In the genomic region with DNA sequence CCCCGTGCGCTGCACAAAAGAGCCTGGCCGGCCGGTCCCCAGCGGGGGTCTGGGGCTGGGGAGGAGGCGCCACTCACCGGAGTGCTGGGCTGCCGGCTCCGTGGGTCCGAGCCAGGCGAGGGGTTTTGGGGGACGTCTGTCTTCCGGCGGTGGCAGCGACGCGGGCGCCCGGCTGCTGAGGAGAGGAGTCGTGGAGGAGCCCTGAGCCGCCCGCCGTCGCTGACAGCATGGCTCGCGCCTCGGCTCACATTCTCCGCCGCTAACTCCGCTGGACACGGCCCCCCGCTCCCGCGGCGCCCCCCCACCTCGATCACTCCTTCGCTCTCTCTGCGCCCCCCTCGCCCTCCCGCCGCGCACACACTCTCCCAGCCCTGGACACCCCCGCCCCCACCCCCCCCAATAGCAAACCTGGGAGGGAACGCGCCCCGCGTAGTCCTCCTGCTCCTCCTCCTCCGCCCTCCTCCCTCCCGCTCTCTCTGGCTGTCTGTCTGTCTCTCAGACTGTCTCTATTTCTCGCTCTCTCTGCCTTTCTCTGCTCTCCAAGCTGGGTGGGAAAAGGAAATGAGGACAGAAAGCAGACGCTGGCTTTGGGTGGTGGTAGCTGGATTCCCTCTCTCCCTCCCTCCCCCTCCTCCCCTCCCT, we compare ENCODE assay signal across 1 cellular context.
TF ChIP-seq lines count a peak whose summit lies in the region.

No MANE protein-coding gene starts in this region.

TF ChIP-seq in K562, 482 proteins besides CTCF, POLR2A, EP300 and RAD21 (continued from another document and continues in another):
- TF ChIP-seq, protein P1, sequence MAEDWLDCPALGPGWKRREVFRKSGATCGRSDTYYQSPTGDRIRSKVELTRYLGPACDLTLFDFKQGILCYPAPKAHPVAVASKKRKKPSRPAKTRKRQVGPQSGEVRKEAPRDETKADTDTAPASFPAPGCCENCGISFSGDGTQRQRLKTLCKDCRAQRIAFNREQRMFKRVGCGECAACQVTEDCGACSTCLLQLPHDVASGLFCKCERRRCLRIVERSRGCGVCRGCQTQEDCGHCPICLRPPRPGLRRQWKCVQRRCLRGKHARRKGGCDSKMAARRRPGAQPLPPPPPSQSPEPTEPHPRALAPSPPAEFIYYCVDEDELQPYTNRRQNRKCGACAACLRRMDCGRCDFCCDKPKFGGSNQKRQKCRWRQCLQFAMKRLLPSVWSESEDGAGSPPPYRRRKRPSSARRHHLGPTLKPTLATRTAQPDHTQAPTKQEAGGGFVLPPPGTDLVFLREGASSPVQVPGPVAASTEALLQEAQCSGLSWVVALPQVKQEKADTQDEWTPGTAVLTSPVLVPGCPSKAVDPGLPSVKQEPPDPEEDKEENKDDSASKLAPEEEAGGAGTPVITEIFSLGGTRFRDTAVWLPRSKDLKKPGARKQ (CRISPR knock-in tag; IDR thresholded peaks at IDR 0.05) = no peak
- TF ChIP-seq ZNF408 (CRISPR knock-in tag; IDR thresholded peaks at IDR 0.05; ENCODE audit: low read depth) (no peak), SMAD1 (IDR thresholded peaks at IDR 0.05; ENCODE audit: low read depth, low read length, partially characterized antibody) (no peak), NUFIP1 (IDR thresholded peaks at IDR 0.05; ENCODE audit: partially characterized antibody) (no peak), TOE1 (IDR thresholded peaks at IDR 0.05; ENCODE audit: borderline replicate concordance) (no peak), TOE1 (CRISPR knock-in tag; IDR thresholded peaks at IDR 0.05; ENCODE audit: borderline replicate concordance, low read depth) (no peak), POLR3G (IDR thresholded peaks at IDR 0.05; ENCODE audit: extremely low read depth, insufficient read length, insufficient replicate concordance) (no peak), SNIP1 (IDR thresholded peaks at IDR 0.05; ENCODE audit: low read depth) (peak; percentile 81; the same call in 1 of the 2 replicates), NCOR1 (IDR thresholded peaks at IDR 0.05) (no peak), ZFP30 (CRISPR knock-in tag; IDR thresholded peaks at IDR 0.05; ENCODE audit: borderline replicate concordance) (no peak), NFXL1 (CRISPR knock-in tag; IDR thresholded peaks at IDR 0.05) (no peak), POLR2H (tag; IDR thresholded peaks at IDR 0.05; ENCODE audit: low read depth) (no peak), ZBTB8A (IDR thresholded peaks at IDR 0.05; ENCODE audit: partially characterized antibody) (no peak), RFX7 (CRISPR knock-in tag; IDR thresholded peaks at IDR 0.05) (no peak), CBFA2T3 (IDR thresholded peaks at IDR 0.05) (no peak), POLR2B (IDR thresholded peaks at IDR 0.05; ENCODE audit: low read depth, partially characterized antibody) (no peak), STAG1 (CRISPR knock-in tag; IDR thresholded peaks at IDR 0.05; ENCODE audit: borderline replicate concordance) (no peak), KLF13 (tag; IDR thresholded peaks at IDR 0.05; ENCODE audit: borderline replicate concordance, low read depth) (no peak), NFE2L1 (tag; IDR thresholded peaks at IDR 0.05; ENCODE audit: borderline replicate concordance, low read depth) (no peak), CHD4 (IDR thresholded peaks at IDR 0.05; ENCODE audit: insufficient read depth, insufficient replicate concordance, low read depth, low read length, poor library complexity, severe bottlenecking) (no peak), NRF1 (conservative IDR thresholded peaks at IDR 0.05 in 1 of 2, IDR thresholded peaks at IDR 0.05 in 1 of 2) (no peak), ZFP36 (IDR thresholded peaks at IDR 0.05; ENCODE audit: low read depth, low read length, partially characterized antibody) (peak; percentile 9), CBX1 (IDR thresholded peaks at IDR 0.05; ENCODE audit: low read depth) (no peak), HMG20A (CRISPR knock-in tag; conservative IDR thresholded peaks at IDR 0.05) (no peak), BMI1 (IDR thresholded peaks at IDR 0.05; ENCODE audit: low read length) (no peak), ZNF184 (CRISPR knock-in tag; IDR thresholded peaks at IDR 0.05) (no peak), RBBP5 (IDR thresholded peaks at IDR 0.05; ENCODE audit: borderline replicate concordance, insufficient read depth, low read length, poor library complexity, severe bottlenecking) (peak; percentile 40), DIDO1 (tag; IDR thresholded peaks at IDR 0.05; ENCODE audit: low read depth) (no peak), CCNT2 (IDR thresholded peaks at IDR 0.05; ENCODE audit: borderline replicate concordance, extremely low read depth, insufficient read length, low read depth, low read length) (no peak), PTTG1 (tag; IDR thresholded peaks at IDR 0.05; ENCODE audit: low read depth) (no peak), JUN (IDR thresholded peaks at IDR 0.05; ENCODE audit: borderline replicate concordance, low read depth, low read length) (no peak), JUN (CRISPR knock-in tag; IDR thresholded peaks at IDR 0.05; ENCODE audit: borderline replicate concordance) (no peak), ZBED1 (IDR thresholded peaks at IDR 0.05) (no peak), ZNF57 (CRISPR knock-in tag; IDR thresholded peaks at IDR 0.05) (no peak), NR2C2 (CRISPR knock-in tag; IDR thresholded peaks at IDR 0.05) (no peak), NR2C2 (tag; IDR thresholded peaks at IDR 0.05) (no peak)
- TF ChIP-seq, protein P2, sequence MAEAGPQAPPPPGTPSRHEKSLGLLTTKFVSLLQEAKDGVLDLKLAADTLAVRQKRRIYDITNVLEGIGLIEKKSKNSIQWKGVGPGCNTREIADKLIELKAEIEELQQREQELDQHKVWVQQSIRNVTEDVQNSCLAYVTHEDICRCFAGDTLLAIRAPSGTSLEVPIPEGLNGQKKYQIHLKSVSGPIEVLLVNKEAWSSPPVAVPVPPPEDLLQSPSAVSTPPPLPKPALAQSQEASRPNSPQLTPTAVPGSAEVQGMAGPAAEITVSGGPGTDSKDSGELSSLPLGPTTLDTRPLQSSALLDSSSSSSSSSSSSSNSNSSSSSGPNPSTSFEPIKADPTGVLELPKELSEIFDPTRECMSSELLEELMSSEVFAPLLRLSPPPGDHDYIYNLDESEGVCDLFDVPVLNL (CRISPR knock-in tag; IDR thresholded peaks at IDR 0.05; ENCODE audit: low read depth) = no peak
- TF ChIP-seq, protein P3, sequence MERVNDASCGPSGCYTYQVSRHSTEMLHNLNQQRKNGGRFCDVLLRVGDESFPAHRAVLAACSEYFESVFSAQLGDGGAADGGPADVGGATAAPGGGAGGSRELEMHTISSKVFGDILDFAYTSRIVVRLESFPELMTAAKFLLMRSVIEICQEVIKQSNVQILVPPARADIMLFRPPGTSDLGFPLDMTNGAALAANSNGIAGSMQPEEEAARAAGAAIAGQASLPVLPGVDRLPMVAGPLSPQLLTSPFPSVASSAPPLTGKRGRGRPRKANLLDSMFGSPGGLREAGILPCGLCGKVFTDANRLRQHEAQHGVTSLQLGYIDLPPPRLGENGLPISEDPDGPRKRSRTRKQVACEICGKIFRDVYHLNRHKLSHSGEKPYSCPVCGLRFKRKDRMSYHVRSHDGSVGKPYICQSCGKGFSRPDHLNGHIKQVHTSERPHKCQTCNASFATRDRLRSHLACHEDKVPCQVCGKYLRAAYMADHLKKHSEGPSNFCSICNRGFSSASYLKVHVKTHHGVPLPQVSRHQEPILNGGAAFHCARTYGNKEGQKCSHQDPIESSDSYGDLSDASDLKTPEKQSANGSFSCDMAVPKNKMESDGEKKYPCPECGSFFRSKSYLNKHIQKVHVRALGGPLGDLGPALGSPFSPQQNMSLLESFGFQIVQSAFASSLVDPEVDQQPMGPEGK (CRISPR knock-in tag; IDR thresholded peaks at IDR 0.05; ENCODE audit: borderline replicate concordance) = no peak
- TF ChIP-seq, protein P4, sequence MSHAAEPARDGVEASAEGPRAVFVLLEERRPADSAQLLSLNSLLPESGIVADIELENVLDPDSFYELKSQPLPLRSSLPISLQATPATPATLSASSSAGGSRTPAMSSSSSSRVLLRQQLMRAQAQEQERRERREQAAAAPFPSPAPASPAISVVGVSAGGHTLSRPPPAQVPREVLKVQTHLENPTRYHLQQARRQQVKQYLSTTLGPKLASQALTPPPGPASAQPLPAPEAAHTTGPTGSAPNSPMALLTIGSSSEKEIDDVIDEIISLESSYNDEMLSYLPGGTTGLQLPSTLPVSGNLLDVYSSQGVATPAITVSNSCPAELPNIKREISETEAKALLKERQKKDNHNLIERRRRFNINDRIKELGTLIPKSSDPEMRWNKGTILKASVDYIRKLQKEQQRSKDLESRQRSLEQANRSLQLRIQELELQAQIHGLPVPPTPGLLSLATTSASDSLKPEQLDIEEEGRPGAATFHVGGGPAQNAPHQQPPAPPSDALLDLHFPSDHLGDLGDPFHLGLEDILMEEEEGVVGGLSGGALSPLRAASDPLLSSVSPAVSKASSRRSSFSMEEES (CRISPR knock-in tag; IDR thresholded peaks at IDR 0.05) = no peak
- TF ChIP-seq, protein P5, sequence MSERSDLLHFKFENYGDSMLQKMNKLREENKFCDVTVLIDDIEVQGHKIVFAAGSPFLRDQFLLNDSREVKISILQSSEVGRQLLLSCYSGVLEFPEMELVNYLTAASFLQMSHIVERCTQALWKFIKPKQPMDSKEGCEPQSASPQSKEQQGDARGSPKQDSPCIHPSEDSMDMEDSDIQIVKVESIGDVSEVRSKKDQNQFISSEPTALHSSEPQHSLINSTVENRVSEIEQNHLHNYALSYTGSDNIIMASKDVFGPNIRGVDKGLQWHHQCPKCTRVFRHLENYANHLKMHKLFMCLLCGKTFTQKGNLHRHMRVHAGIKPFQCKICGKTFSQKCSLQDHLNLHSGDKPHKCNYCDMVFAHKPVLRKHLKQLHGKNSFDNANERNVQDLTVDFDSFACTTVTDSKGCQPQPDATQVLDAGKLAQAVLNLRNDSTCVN (CRISPR knock-in tag; IDR thresholded peaks at IDR 0.05) = no peak
- TF ChIP-seq, protein P6, sequence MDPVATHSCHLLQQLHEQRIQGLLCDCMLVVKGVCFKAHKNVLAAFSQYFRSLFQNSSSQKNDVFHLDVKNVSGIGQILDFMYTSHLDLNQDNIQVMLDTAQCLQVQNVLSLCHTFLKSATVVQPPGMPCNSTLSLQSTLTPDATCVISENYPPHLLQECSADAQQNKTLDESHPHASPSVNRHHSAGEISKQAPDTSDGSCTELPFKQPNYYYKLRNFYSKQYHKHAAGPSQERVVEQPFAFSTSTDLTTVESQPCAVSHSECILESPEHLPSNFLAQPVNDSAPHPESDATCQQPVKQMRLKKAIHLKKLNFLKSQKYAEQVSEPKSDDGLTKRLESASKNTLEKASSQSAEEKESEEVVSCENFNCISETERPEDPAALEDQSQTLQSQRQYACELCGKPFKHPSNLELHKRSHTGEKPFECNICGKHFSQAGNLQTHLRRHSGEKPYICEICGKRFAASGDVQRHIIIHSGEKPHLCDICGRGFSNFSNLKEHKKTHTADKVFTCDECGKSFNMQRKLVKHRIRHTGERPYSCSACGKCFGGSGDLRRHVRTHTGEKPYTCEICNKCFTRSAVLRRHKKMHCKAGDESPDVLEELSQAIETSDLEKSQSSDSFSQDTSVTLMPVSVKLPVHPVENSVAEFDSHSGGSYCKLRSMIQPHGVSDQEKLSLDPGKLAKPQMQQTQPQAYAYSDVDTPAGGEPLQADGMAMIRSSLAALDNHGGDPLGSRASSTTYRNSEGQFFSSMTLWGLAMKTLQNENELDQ (CRISPR knock-in tag; IDR thresholded peaks at IDR 0.05; ENCODE audit: borderline replicate concordance) = no peak
- TF ChIP-seq, protein P7, sequence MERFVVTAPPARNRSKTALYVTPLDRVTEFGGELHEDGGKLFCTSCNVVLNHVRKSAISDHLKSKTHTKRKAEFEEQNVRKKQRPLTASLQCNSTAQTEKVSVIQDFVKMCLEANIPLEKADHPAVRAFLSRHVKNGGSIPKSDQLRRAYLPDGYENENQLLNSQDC (CRISPR knock-in tag; IDR thresholded peaks at IDR 0.05) = no peak
- TF ChIP-seq, protein P8, sequence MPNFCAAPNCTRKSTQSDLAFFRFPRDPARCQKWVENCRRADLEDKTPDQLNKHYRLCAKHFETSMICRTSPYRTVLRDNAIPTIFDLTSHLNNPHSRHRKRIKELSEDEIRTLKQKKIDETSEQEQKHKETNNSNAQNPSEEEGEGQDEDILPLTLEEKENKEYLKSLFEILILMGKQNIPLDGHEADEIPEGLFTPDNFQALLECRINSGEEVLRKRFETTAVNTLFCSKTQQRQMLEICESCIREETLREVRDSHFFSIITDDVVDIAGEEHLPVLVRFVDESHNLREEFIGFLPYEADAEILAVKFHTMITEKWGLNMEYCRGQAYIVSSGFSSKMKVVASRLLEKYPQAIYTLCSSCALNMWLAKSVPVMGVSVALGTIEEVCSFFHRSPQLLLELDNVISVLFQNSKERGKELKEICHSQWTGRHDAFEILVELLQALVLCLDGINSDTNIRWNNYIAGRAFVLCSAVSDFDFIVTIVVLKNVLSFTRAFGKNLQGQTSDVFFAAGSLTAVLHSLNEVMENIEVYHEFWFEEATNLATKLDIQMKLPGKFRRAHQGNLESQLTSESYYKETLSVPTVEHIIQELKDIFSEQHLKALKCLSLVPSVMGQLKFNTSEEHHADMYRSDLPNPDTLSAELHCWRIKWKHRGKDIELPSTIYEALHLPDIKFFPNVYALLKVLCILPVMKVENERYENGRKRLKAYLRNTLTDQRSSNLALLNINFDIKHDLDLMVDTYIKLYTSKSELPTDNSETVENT (CRISPR knock-in tag; IDR thresholded peaks at IDR 0.05) = 0 out of 2 replicates have a peak, but pooled peaks have one; percentile 9
- TF ChIP-seq, protein P9, sequence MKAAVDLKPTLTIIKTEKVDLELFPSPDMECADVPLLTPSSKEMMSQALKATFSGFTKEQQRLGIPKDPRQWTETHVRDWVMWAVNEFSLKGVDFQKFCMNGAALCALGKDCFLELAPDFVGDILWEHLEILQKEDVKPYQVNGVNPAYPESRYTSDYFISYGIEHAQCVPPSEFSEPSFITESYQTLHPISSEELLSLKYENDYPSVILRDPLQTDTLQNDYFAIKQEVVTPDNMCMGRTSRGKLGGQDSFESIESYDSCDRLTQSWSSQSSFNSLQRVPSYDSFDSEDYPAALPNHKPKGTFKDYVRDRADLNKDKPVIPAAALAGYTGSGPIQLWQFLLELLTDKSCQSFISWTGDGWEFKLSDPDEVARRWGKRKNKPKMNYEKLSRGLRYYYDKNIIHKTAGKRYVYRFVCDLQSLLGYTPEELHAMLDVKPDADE (conservative IDR thresholded peaks at IDR 0.05; ENCODE audit: control insufficient read depth, low read depth, low read length) = peak; percentile 69; the same call in 1 of the 2 replicates
- TF ChIP-seq, protein P10, sequence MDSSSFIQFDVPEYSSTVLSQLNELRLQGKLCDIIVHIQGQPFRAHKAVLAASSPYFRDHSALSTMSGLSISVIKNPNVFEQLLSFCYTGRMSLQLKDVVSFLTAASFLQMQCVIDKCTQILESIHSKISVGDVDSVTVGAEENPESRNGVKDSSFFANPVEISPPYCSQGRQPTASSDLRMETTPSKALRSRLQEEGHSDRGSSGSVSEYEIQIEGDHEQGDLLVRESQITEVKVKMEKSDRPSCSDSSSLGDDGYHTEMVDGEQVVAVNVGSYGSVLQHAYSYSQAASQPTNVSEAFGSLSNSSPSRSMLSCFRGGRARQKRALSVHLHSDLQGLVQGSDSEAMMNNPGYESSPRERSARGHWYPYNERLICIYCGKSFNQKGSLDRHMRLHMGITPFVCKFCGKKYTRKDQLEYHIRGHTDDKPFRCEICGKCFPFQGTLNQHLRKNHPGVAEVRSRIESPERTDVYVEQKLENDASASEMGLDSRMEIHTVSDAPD (CRISPR knock-in tag; IDR thresholded peaks at IDR 0.05) = no peak
- TF ChIP-seq, protein P11, sequence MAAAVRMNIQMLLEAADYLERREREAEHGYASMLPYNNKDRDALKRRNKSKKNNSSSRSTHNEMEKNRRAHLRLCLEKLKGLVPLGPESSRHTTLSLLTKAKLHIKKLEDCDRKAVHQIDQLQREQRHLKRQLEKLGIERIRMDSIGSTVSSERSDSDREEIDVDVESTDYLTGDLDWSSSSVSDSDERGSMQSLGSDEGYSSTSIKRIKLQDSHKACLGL (CRISPR knock-in tag; IDR thresholded peaks at IDR 0.05; ENCODE audit: borderline replicate concordance, poor library complexity, severe bottlenecking) = no peak
